Comparison of ENCODE assay signal across 18 cellular contexts in genomic region chr1:89114662-89115061, GRCh38. TPM values are rescaled to one million over a fixed set of nuclear protein-coding genes. Genes with fewer than 3 reads are reported as not detected.
A peak's percentile ranks its signal among the peaks of the same experiment; 100 is the strongest.
DNase-seq lines count a peak whose midpoint lies in the region; ATAC-seq and TF ChIP-seq lines count a peak whose summit lies in the region.
"Had no signal": no experiment of that assay in that cellular context is flagged by ENCODE, and none has a peak within 500 bp of the region (broad histone marks: within the 10 kb centered on the region; RNA-seq: fewer than 3 reads in every experiment).

No MANE protein-coding gene starts in this region.

- no peak for DNase-seq in activated T-cell treated with anti-CD3 and anti-CD28 coated beads, Interleukin-2, amount 50 U/mL, for 24 hours
- no peak for DNase-seq in activated T-cell treated with anti-CD3 and anti-CD28 coated beads, Interleukin-2, amount 50 U/mL, for 1 hour
- no peak for DNase-seq in CD4-positive, alpha-beta T cell
- DNase-seq in SK-MEL-5 (ENCODE audit: low read depth, low spot score) (peak; percentile 25), immature natural killer cell (no peak), 8988T (no peak), NCI-H1092 (lab: John Stamatoyannopoulos, UW) (no peak), OCI-LY7 (ENCODE audit: low spot score) (no peak)
- DNase-seq: DMS53, GOT3, NCI-H1436 treated with DMSO at 0.1 percent for 48 hours, NCI-H2081, NCI-H748 treated with DMSO at 0.1 percent for 48 hours, PC-9 had no signal

- H3K9me3 ChIP-seq in CD4-positive, alpha-beta T cell (ENCODE audit: control insufficient read depth, low read length) = no peaks in the 10 kb centered on the region
- H3K9me3 ChIP-seq in OCI-LY7 (ENCODE audit: low read length) = no peaks in the 10 kb centered on the region
- H3K9me3 ChIP-seq: A549 had no signal

- H3K27ac Mint-ChIP-seq in activated T-cell treated with anti-CD3 and anti-CD28 coated beads, Interleukin-2, amount 50 U/mL, for 24 hours = peak overlapping the region; percentile 31
- H3K27ac Mint-ChIP-seq in CD4-positive, alpha-beta T cell = peak overlapping the region; percentile 34
- H3K27ac Mint-ChIP-seq in immature natural killer cell = peak overlapping the region in 5 of 6 donors; percentile 29 to 71 (median 44)

- TF ChIP-seq CTCF in CD4-positive, alpha-beta T cell (IDR thresholded peaks at IDR 0.05) = no peak
- TF ChIP-seq CTCF in OCI-LY7 (conservative IDR thresholded peaks at IDR 0.05; ENCODE audit: low read length) = no peak

- no peaks in the 10 kb centered on the region for H3K9me3 Mint-ChIP-seq in activated T-cell treated with anti-CD3 and anti-CD28 coated beads, Interleukin-2, amount 50 U/mL, for 24 hours
- no peaks in the 10 kb centered on the region for H3K9me3 Mint-ChIP-seq in CD4-positive, alpha-beta T cell
- no peaks in the 10 kb centered on the region for H3K9me3 Mint-ChIP-seq in immature natural killer cell

- in situ Hi-C loops in SK-MEL-5 (cut with HindIII; ENCODE audit: low pct_unique_long_range_greater_than_20kb, low sequenced_read_pairs) = no loop called here

- POLR2A ChIA-PET in CD4-positive, alpha-beta T cell (lab: Charles Lee) = interaction anchor here (0.6 to 5.0 kb wide), 2 partner anchors 12 to 174 kb away, joined by 3 to 32 read pairs; partner anchors contain the start of gene GBP2
- POLR2A ChIA-PET in OCI-LY7 (lab: Charles Lee) = interaction anchor here (1.1 kb wide), 1 partner anchor 69 kb away, joined by 3 read pairs; no protein-coding TSS in a partner anchor

- H3K36me3 ChIP-seq in OCI-LY7 (ENCODE audit: insufficient read depth, low read length) = no peaks in the 10 kb centered on the region

- BruUV-seq in OCI-LY7 (replicated peaks; lab: Mats Ljungman, UMichigan) = no TSS peak

- no peaks in the 10 kb centered on the region for H3K9me2 ChIP-seq in OCI-LY7 (ENCODE audit: insufficient read depth, low read length)

- H3K27me3 ChIP-seq in CD4-positive, alpha-beta T cell (ENCODE audit: control insufficient read depth, insufficient read depth, low read length) = no peaks in the 10 kb centered on the region
- H3K27me3 ChIP-seq: BLaER1 treated with 17β-estradiol and CSF1 and Interleukin-3, amounts not matched to agents 10 nM and 100 nM had no signal

- no peak overlapping the region for H3K27ac ChIP-seq in CD4-positive, alpha-beta T cell (ENCODE audit: low read depth, low read length)
- H3K27ac ChIP-seq in OCI-LY7 (ENCODE audit: low read depth, low read length, poor library complexity, severe bottlenecking) = no peak overlapping the region
- H3K27ac ChIP-seq: A549; BLaER1 treated with 17β-estradiol and CSF1 and Interleukin-3, amounts not matched to agents 10 nM and 100 nM; KMS-11; PC-9 had no signal

- ATAC-seq in CD4-positive, alpha-beta T cell (ENCODE audit: poor library complexity) = no peak
- ATAC-seq: A549, HepG2 had no signal

- peaks cover 43% of the 10 kb centered on the region for H3K4me1 Mint-ChIP-seq in activated T-cell treated with anti-CD3 and anti-CD28 coated beads, Interleukin-2, amount 50 U/mL, for 24 hours (ENCODE audit: low read depth)
- peaks cover 24% of the 10 kb centered on the region for H3K4me1 Mint-ChIP-seq in CD4-positive, alpha-beta T cell (ENCODE audit: low read depth)
- H3K4me1 Mint-ChIP-seq in immature natural killer cell = peaks cover 0 to 50% of the 10 kb centered on the region in 2 donors

- H2AFZ ChIP-seq in OCI-LY7 (ENCODE audit: low read length) = no peak overlapping the region
- H2AFZ ChIP-seq: PC-9 had no signal

- intact Hi-C loops in CD4-positive, alpha-beta T cell (cut with DNase I, micrococcal nuclease) = no loop called here
- intact Hi-C loops in OCI-LY7 (cut with micrococcal nuclease; ENCODE audit: unreplicated experiment) = no loop called here

- H3K36me3 Mint-ChIP-seq in activated T-cell treated with anti-CD3 and anti-CD28 coated beads, Interleukin-2, amount 50 U/mL, for 24 hours (ENCODE audit: low read depth) = no peaks in the 10 kb centered on the region
- H3K36me3 Mint-ChIP-seq in CD4-positive, alpha-beta T cell (ENCODE audit: low read depth) = peaks cover 58% of the 10 kb centered on the region
- H3K36me3 Mint-ChIP-seq in immature natural killer cell = peaks cover 52 to 64% (median 52%) of the 10 kb centered on the region in 3 donors

- no peaks in the 10 kb centered on the region for H3K4me1 ChIP-seq in OCI-LY7 (ENCODE audit: insufficient read depth, low read length, poor library complexity, severe bottlenecking)
- H3K4me1 ChIP-seq: A549; BLaER1 treated with 17β-estradiol and CSF1 and Interleukin-3, amounts not matched to agents 10 nM and 100 nM had no signal

- no peaks in the 10 kb centered on the region for H3K27me3 Mint-ChIP-seq in activated T-cell treated with anti-CD3 and anti-CD28 coated beads, Interleukin-2, amount 50 U/mL, for 24 hours
- H3K27me3 Mint-ChIP-seq in CD4-positive, alpha-beta T cell = no peaks in the 10 kb centered on the region
- peaks cover 0 to 2% (median 0%) of the 10 kb centered on the region in 3 donors for H3K27me3 Mint-ChIP-seq in immature natural killer cell (ENCODE audit: low read depth in 3 of 3)

- H3K79me2 ChIP-seq in OCI-LY7 (ENCODE audit: insufficient read depth, low read depth, low read length) = no peaks in the 10 kb centered on the region

- no peak overlapping the region for H3K4me3 Mint-ChIP-seq in activated T-cell treated with anti-CD3 and anti-CD28 coated beads, Interleukin-2, amount 50 U/mL, for 24 hours
- H3K4me3 Mint-ChIP-seq in CD4-positive, alpha-beta T cell = no peak overlapping the region
- no peak overlapping the region for H3K4me3 Mint-ChIP-seq in immature natural killer cell

- CTCF ChIA-PET in CD4-positive, alpha-beta T cell (lab: Charles Lee) = interaction anchor here (1.2 kb wide), 1 partner anchor 10 kb away, joined by 3 read pairs; no protein-coding TSS in a partner anchor
- CTCF ChIA-PET in OCI-LY7 (lab: Charles Lee; ENCODE audit: unreplicated experiment) = no interaction called here

- no peaks in the 10 kb centered on the region for H4K20me1 ChIP-seq in OCI-LY7 (ENCODE audit: insufficient read depth, low read length)
- H4K20me1 ChIP-seq: BLaER1 treated with 17β-estradiol and CSF1 and Interleukin-3, amounts not matched to agents 10 nM and 100 nM had no signal

- no peak overlapping the region for H3K4me2 ChIP-seq in OCI-LY7 (ENCODE audit: low read length)
- H3K4me2 ChIP-seq: A549; BLaER1 treated with 17β-estradiol and CSF1 and Interleukin-3, amounts not matched to agents 10 nM and 100 nM; KMS-11; PC-9 had no signal

- no peak overlapping the region for H3K4me3 ChIP-seq in OCI-LY7 (ENCODE audit: low read depth, low read length, poor library complexity, severe bottlenecking)
- H3K4me3 ChIP-seq: A549; BLaER1 treated with 17β-estradiol and CSF1 and Interleukin-3, amounts not matched to agents 10 nM and 100 nM; PC-9 had no signal

RNA-seq across cellular contexts. Expression of gene GBP2, which starts 11.3 kb away (rescaled TPM):
- 10 to 100 TPM; 87.6 to 91.8 TPM for total RNA-seq in CD4-positive, alpha-beta T cell
- total RNA-seq in SK-MEL-5 (2014; rRNA removed; shearing (Covaris generic)) = 1.4 and 3.4 TPM in 2 replicates
- 3.1 and 3.7 TPM in 2 replicates for polyA plus RNA-seq in SK-MEL-5 (2015; cell fraction: cytosol; rRNA removed)
- 5.4 and 5.9 TPM in 2 replicates for polyA plus RNA-seq in SK-MEL-5 (2015; cell fraction: nucleus; rRNA removed)
- 100 to 1,000 TPM in 2 of 3 donors, 10 to 100 TPM in 1; 90.8 to 141 (median 106) TPM for polyA plus RNA-seq in immature natural killer cell
- not detected in 2 replicates for total RNA-seq in OCI-LY7 (2014; rRNA removed; shearing (Covaris generic))
- total RNA-seq in OCI-LY7 (2022) = not detected in 2 replicates

RNA-seq across cellular contexts. Expression of gene GBP1, which starts 49.7 kb away (rescaled TPM):
- total RNA-seq in CD4-positive, alpha-beta T cell = 10 to 100 TPM; 15.5 to 16.5 TPM
- 0.29 and 0.83 TPM in 2 replicates for total RNA-seq in SK-MEL-5 (2014; rRNA removed; shearing (Covaris generic))
- 0.27 and 0.60 TPM in 2 replicates for polyA plus RNA-seq in SK-MEL-5 (2015; cell fraction: cytosol; rRNA removed)
- 0.93 and 2.9 TPM in 2 replicates for polyA plus RNA-seq in SK-MEL-5 (2015; cell fraction: nucleus; rRNA removed)
- polyA plus RNA-seq in immature natural killer cell = 10 to 100 TPM; 23.3 to 45.4 (median 43.1) TPM
- not detected in 2 replicates for total RNA-seq in OCI-LY7 (2014; rRNA removed; shearing (Covaris generic))
- not detected in 2 replicates for total RNA-seq in OCI-LY7 (2022)

Comparison
In these comparisons a context has a peak if more than half of its experiments do, and no peak if none do; other contexts are left out.
1. RNA of gene GBP2, which starts 11.3 kb away (total RNA-seq): 87.6 to 91.8 TPM in CD4-positive, alpha-beta T cell; 1.4 to 3.4 TPM in SK-MEL-5 and not detected in OCI-LY7; every median in the first group is over 10 times any median in the second.
2. Peak in every context shown above with its lines, with median percentiles within 50 percentile points of each other: H3K27ac Mint-ChIP-seq.